Comparison of ENCODE assay signal across 12 cellular contexts in genomic region chr12:10363665-10363921, GRCh38. TPM values are rescaled to one million over a fixed set of nuclear protein-coding genes. Genes with fewer than 3 reads are reported as not detected.
DNase-seq lines count a peak whose midpoint lies in the region; ATAC-seq and TF ChIP-seq lines count a peak whose summit lies in the region.
"Had no signal": no experiment of that assay in that cellular context is flagged by ENCODE, and none has a peak within 500 bp of the region (broad histone marks: within the 10 kb centered on the region; RNA-seq: fewer than 3 reads in every experiment).

No MANE protein-coding gene starts in this region.

- H3K36me3 ChIP-seq in cardiac muscle cell = no peaks in the 10 kb centered on the region
- H3K36me3 ChIP-seq in mucosa of rectum (ENCODE audit: control insufficient read depth in 2 of 2, insufficient read depth in 2 of 2, low read length in 2 of 2) = no peaks in the 10 kb centered on the region
- no peaks in the 10 kb centered on the region for H3K36me3 ChIP-seq in uterus
- H3K36me3 ChIP-seq: BE2C had no signal

- DNase-seq in cardiac muscle cell (ENCODE audit: low read depth in 1 of 2, low spot score in 1 of 2) (no peak), left cardiac atrium (no peak), cardiac fibroblast (ENCODE audit: low read depth in 2 of 2) (peak in 1 of 2 donors; percentile 26), uterus (no peak), iPS-NIHi7 (ENCODE audit: extremely low spot score) (no peak)
- DNase-seq in stimulated activated CD4-positive, alpha-beta T cell treated with anti-CD3 and anti-CD28 coated beads, Interleukin-4, amount 100 ng/mL, for 24 hours = no peak
- DNase-seq: activated gamma-delta T cell, BE2C, glutamatergic neuron, NCI-H1048 had no signal

- H3K9me3 ChIP-seq in cardiac muscle cell (ENCODE audit: low read depth) (no peaks in the 10 kb centered on the region), mucosa of rectum (ENCODE audit: control insufficient read depth in 2 of 2, low read length in 2 of 2) (no peaks in the 10 kb centered on the region), uterus (no peaks in the 10 kb centered on the region)
- H3K9me3 ChIP-seq: BE2C had no signal

- intact Hi-C loops in left cardiac atrium (cut with DNase I) (no loop called here), uterus (cut with DNase I; ENCODE audit: low total_unique reads) (loop anchor here (10.0 kb wide), 1 partner anchor 149 kb away; the partner anchor contains the start of gene GABARAPL1)

- no peak for TF ChIP-seq POLR2A in uterus (IDR thresholded peaks at IDR 0.05)

- H3K9ac ChIP-seq in mucosa of rectum (ENCODE audit: low read depth in 1 of 2, low read length in 2 of 2) = peak overlapping the region; percentile 74 to 96

- H3K27ac ChIP-seq in cardiac muscle cell (peak overlapping the region; percentile 81), mucosa of rectum (ENCODE audit: low read depth in 2 of 2, low read length in 2 of 2) (peak overlapping the region; percentile 88 to 98), uterus (peak overlapping the region; percentile 94 to 98)

- TF ChIP-seq CTCF in cardiac muscle cell (IDR thresholded peaks at IDR 0.05; ENCODE audit: low read depth, low read length) (no peak), cardiac fibroblast (IDR thresholded peaks at IDR 0.05; ENCODE audit: low read depth, low read length) (no peak), uterus (IDR thresholded peaks at IDR 0.05) (no peak)

- no peaks in the 10 kb centered on the region for H3K27me3 ChIP-seq in cardiac muscle cell
- no peaks in the 10 kb centered on the region for H3K27me3 ChIP-seq in mucosa of rectum (ENCODE audit: control insufficient read depth in 2 of 2, insufficient read depth in 2 of 2, low read length in 2 of 2)
- no peaks in the 10 kb centered on the region for H3K27me3 ChIP-seq in uterus
- H3K27me3 ChIP-seq: BE2C had no signal

- ATAC-seq in left cardiac atrium (no peak), HG03097 (IDR thresholded peaks at IDR 0.05; ENCODE audit: low FRiP score, unreplicated experiment) (no peak)

- no peak overlapping the region for H3K4me3 ChIP-seq in cardiac muscle cell
- peak overlapping the region; percentile 21 to 58 for H3K4me3 ChIP-seq in cardiac fibroblast (replicated peaks in 1 of 2; ENCODE audit: low read depth in 2 of 2, low read length in 2 of 2)
- H3K4me3 ChIP-seq in mucosa of rectum (ENCODE audit: low read length in 2 of 2) = peak overlapping the region; percentile 90 to 92
- H3K4me3 ChIP-seq in uterus = peak overlapping the region; percentile 39 to 58

- peaks cover 39% of the 10 kb centered on the region for H3K4me1 ChIP-seq in cardiac muscle cell (ENCODE audit: low read depth)
- peaks cover 32 to 35% of the 10 kb centered on the region in 2 donors for H3K4me1 ChIP-seq in mucosa of rectum (ENCODE audit: control insufficient read depth in 2 of 2, insufficient read depth in 2 of 2, low read length in 2 of 2)
- peaks cover 0 to 8% of the 10 kb centered on the region in 2 donors for H3K4me1 ChIP-seq in uterus

RNA-seq across cellular contexts. Expression of gene KLRK1, which starts 26.2 kb away (rescaled TPM):
- total RNA-seq in cardiac muscle cell (0.07 TPM in 1 of 2 replicates, not detected in the other), left cardiac atrium (1 to 10 TPM in 1 of 2 donors, under 1 TPM in 1; 0.65 to 3.3 TPM), uterus (1 to 10 TPM in 1 of 4 donors, under 1 TPM in 2, not detected in 1; 0.76 to 2.9 (median 0.76) TPM)
- 0.15 TPM in 1 of 2 replicates, not detected in the other for polyA plus RNA-seq in cardiac muscle cell

RNA-seq across cellular contexts. Expression of gene KLRC4, which starts 46.0 kb away (rescaled TPM):
- total RNA-seq in cardiac muscle cell (not detected in 2 replicates), left cardiac atrium (under 1 TPM in 1 of 2 donors, not detected in 1; 0.77 TPM), uterus (1 to 10 TPM in 1 of 4 donors, under 1 TPM in 1, not detected in 2; 0.85 to 1.8 TPM)
- polyA plus RNA-seq in cardiac muscle cell = not detected in 2 replicates

RNA-seq across cellular contexts. Expression of gene KLRD1, which starts 55.9 kb away (rescaled TPM):
- total RNA-seq in cardiac muscle cell (0.04 and 0.42 TPM in 2 replicates), left cardiac atrium (1 to 10 TPM; 2.4 to 3.6 TPM), uterus (1 to 10 TPM in 2 of 4 donors, under 1 TPM in 2; under 0.01 to 4.1 (median 2.1) TPM)
- polyA plus RNA-seq in cardiac muscle cell = 0.10 and 0.19 TPM in 2 replicates

RNA-seq across cellular contexts. Expression of gene KLRC3, which starts 56.8 kb away (rescaled TPM):
- total RNA-seq in cardiac muscle cell = not detected in 2 replicates
- polyA plus RNA-seq in cardiac muscle cell = 0.15 TPM in 1 of 2 replicates, not detected in the other
- not detected for total RNA-seq in left cardiac atrium
- total RNA-seq in uterus = 1 to 10 TPM in 1 of 4 donors, not detected in 3; 1.8 TPM
